1 cellular context compared by ENCODE assay signal in genomic region chr4:163166041-163166579, GRCh38.
TF ChIP-seq lines count a peak whose summit lies in the region.

No MANE protein-coding gene starts in this region.

TF ChIP-seq in K562, 482 proteins besides CTCF, POLR2A, EP300 and RAD21 (continued from another document and continues in another):
- no peak for TF ChIP-seq ZHX1 (conservative IDR thresholded peaks at IDR 0.05; ENCODE audit: low read length)
- 0 out of 2 replicates have a peak, but pooled peaks have one; percentile 46 for TF ChIP-seq ZNF165 (CRISPR knock-in tag; IDR thresholded peaks at IDR 0.05; ENCODE audit: borderline replicate concordance)
- TF ChIP-seq KAT8 (IDR thresholded peaks at IDR 0.05; ENCODE audit: low read depth): no peak
- TF ChIP-seq E2F1 (CRISPR knock-in tag; IDR thresholded peaks at IDR 0.05): no peak
- no peak for TF ChIP-seq ZNF449 (CRISPR knock-in tag; IDR thresholded peaks at IDR 0.05)
- TF ChIP-seq NR2F6 (CRISPR knock-in tag; IDR thresholded peaks at IDR 0.05): no peak
- TF ChIP-seq RBBP5 (IDR thresholded peaks at IDR 0.05; ENCODE audit: borderline replicate concordance, insufficient read depth, low read length, poor library complexity, severe bottlenecking): peak; percentile 90
- TF ChIP-seq NFIC (IDR thresholded peaks at IDR 0.05): no peak
- TF ChIP-seq ZNF696 (CRISPR knock-in tag; conservative IDR thresholded peaks at IDR 0.05): no peak
- no peak for TF ChIP-seq ATF3 (IDR thresholded peaks at IDR 0.05)
- TF ChIP-seq ATF3 (CRISPR knock-in tag; conservative IDR thresholded peaks at IDR 0.05): no peak
- no peak for TF ChIP-seq ZZZ3 (IDR thresholded peaks at IDR 0.05)
- 0 out of 4 replicates have a peak, but pooled peaks of 1 of the 2 experiments have one; percentile 37 for TF ChIP-seq FOXA3 (CRISPR knock-in tag; conservative IDR thresholded peaks at IDR 0.05 in 1 of 2, IDR thresholded peaks at IDR 0.05 in 1 of 2)
- peak; percentile 49 for TF ChIP-seq TAF1 (IDR thresholded peaks at IDR 0.05; ENCODE audit: control insufficient read depth, extremely low read depth, insufficient read depth, low read length, severe bottlenecking)
- no peak for TF ChIP-seq GATAD2A (IDR thresholded peaks at IDR 0.05)
- TF ChIP-seq NBN (IDR thresholded peaks at IDR 0.05; ENCODE audit: low read depth): no peak
- TF ChIP-seq ZNF75A (CRISPR knock-in tag; IDR thresholded peaks at IDR 0.05): no peak
- no peak for TF ChIP-seq MEIS2 (IDR thresholded peaks at IDR 0.05; ENCODE audit: partially characterized antibody)
- TF ChIP-seq ZNF518B (CRISPR knock-in tag; IDR thresholded peaks at IDR 0.05): no peak
- no peak for TF ChIP-seq SMAD1 (IDR thresholded peaks at IDR 0.05; ENCODE audit: low read depth, low read length, partially characterized antibody)
- TF ChIP-seq ZNF184 (CRISPR knock-in tag; IDR thresholded peaks at IDR 0.05): no peak
- TF ChIP-seq GABPA (tag; conservative IDR thresholded peaks at IDR 0.05; ENCODE audit: low read depth): no peak
- no peak for TF ChIP-seq ARID1B (IDR thresholded peaks at IDR 0.05)
- TF ChIP-seq BRF1 (IDR thresholded peaks at IDR 0.05; ENCODE audit: borderline replicate concordance, extremely low read depth, insufficient read length): no peak
- peak; percentile 83 for TF ChIP-seq SAP30 (IDR thresholded peaks at IDR 0.05; ENCODE audit: borderline replicate concordance, insufficient read depth, low read depth, low read length, poor library complexity, severe bottlenecking)
- TF ChIP-seq PBX2 (CRISPR knock-in tag; IDR thresholded peaks at IDR 0.05; ENCODE audit: low read depth): no peak
- no peak for TF ChIP-seq PBX2 (tag; conservative IDR thresholded peaks at IDR 0.05; ENCODE audit: low read depth)
- peak in 1 of 2 experiments; percentile 61; a peak in 1 of 4 replicates for TF ChIP-seq SIN3A (IDR thresholded peaks at IDR 0.05; ENCODE audit: borderline replicate concordance in 2 of 2, control insufficient read depth in 1 of 2, low read depth in 2 of 2, low read length in 2 of 2)
- no peak for TF ChIP-seq CBX8 (IDR thresholded peaks at IDR 0.05; ENCODE audit: borderline replicate concordance, extremely low read depth, low read depth, low read length, poor library complexity, severe bottlenecking)
- TF ChIP-seq GTF2E2 (tag; IDR thresholded peaks at IDR 0.05): no peak
- TF ChIP-seq UBTF (IDR thresholded peaks at IDR 0.05; ENCODE audit: borderline replicate concordance in 1 of 2, low read depth in 2 of 2, low read length in 2 of 2): peak in 1 of 2 experiments; percentile 90; a peak in 3 of 4 replicates
- no peak for TF ChIP-seq MYC (IDR thresholded peaks at IDR 0.05; ENCODE audit: low read depth, low read length)
- no peak for TF ChIP-seq MYC (CRISPR knock-in tag; IDR thresholded peaks at IDR 0.05; ENCODE audit: borderline replicate concordance, low read depth)
- no peak for TF ChIP-seq ZFP36 (IDR thresholded peaks at IDR 0.05; ENCODE audit: low read depth, low read length, partially characterized antibody)
- TF ChIP-seq AFF4 (CRISPR knock-in tag; IDR thresholded peaks at IDR 0.05): 0 out of 2 replicates have a peak, but pooled peaks have one; percentile 86
- no peak for TF ChIP-seq RBM14 (IDR thresholded peaks at IDR 0.05; ENCODE audit: borderline replicate concordance, insufficient read depth, low read depth, low read length)
- TF ChIP-seq TCF15 (CRISPR knock-in tag; IDR thresholded peaks at IDR 0.05): no peak
- no peak for TF ChIP-seq PTBP1 (IDR thresholded peaks at IDR 0.05; ENCODE audit: low read depth, low read length)
- TF ChIP-seq SREBF1 (IDR thresholded peaks at IDR 0.05; ENCODE audit: borderline replicate concordance, low read depth, low read length): no peak
- peak; percentile 39; the same call in 1 of the 2 replicates for TF ChIP-seq CREM (IDR thresholded peaks at IDR 0.05; ENCODE audit: low read depth)
- no peak for TF ChIP-seq USF2 (CRISPR knock-in tag; IDR thresholded peaks at IDR 0.05)
